In the genomic region with DNA sequence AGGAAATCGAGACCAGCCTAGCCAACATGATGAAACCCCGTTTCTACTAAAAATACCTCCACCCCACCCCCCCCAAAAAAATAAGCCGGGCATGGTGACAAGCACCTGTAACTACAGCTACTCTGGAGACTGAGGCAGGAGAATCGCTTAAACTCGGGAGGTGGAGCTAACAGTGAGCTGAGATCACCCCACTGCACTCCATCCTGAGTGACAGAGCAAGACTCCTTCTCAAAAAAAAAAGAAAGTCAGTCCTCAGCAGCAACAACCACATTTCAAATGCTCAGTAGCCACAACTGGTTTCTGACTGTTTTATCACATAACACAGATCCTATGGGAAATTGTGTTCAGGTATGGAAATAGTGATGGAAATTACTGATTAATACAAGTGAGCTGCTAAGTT, we compare ENCODE assay signal across 10 cellular contexts.
DNase-seq lines count a peak whose midpoint lies in the region; TF ChIP-seq lines count a peak whose summit lies in the region.
"Had no signal": no experiment of that assay in that cellular context is flagged by ENCODE, and none has a peak within 500 bp of the region (broad histone marks: within the 10 kb centered on the region; RNA-seq: fewer than 3 reads in every experiment).

No MANE protein-coding gene starts in this region.

- H3K36me3 ChIP-seq in Loucy (ENCODE audit: insufficient read depth, low read length) (no peaks in the 10 kb centered on the region), osteoblast (ENCODE audit: insufficient read depth, low read length) (no peaks in the 10 kb centered on the region)
- H3K36me3 ChIP-seq: brain microvascular endothelial cell had no signal

- no peak overlapping the region for H3K27ac ChIP-seq in osteoblast (ENCODE audit: low read depth, low read length)

- H3K9me3 ChIP-seq in Loucy (ENCODE audit: insufficient read depth, low read depth, low read length) (no peaks in the 10 kb centered on the region), osteoblast (ENCODE audit: low read depth, low read length) (peaks cover 3% of the 10 kb centered on the region)

- H3F3A ChIP-seq in Loucy (ENCODE audit: low read depth), result peaks cover 4% of the 10 kb centered on the region

- H2AFZ ChIP-seq in Loucy (ENCODE audit: low read length), result no peak overlapping the region
- peak overlapping the region; percentile 7 for H2AFZ ChIP-seq in osteoblast (ENCODE audit: low read length)

- H3K4me1 ChIP-seq in Loucy (ENCODE audit: insufficient read depth, low read length, poor library complexity, severe bottlenecking) (peaks cover 64% of the 10 kb centered on the region), osteoblast (ENCODE audit: insufficient read depth, low read length) (peaks cover under 1% of the 10 kb centered on the region)

- H3K4me3 ChIP-seq in Loucy (ENCODE audit: low read length, poor library complexity, severe bottlenecking) (peak overlapping the region; percentile 77), osteoblast (ENCODE audit: insufficient read depth, low read length) (no peak overlapping the region)

- H4K20me1 ChIP-seq in Loucy (ENCODE audit: insufficient read depth, low read length, poor library complexity, severe bottlenecking) (no peaks in the 10 kb centered on the region), osteoblast (ENCODE audit: insufficient read depth, low read length) (no peaks in the 10 kb centered on the region)

- TF ChIP-seq CTCF in Loucy (conservative IDR thresholded peaks at IDR 0.05; ENCODE audit: low read length) (no peak), osteoblast (IDR thresholded peaks at IDR 0.05; ENCODE audit: extremely low read depth, low read depth, low read length) (no peak)

- H3K4me2 ChIP-seq in Loucy (ENCODE audit: low read depth, low read length, poor library complexity, severe bottlenecking), result peak overlapping the region; percentile 85
- no peak overlapping the region for H3K4me2 ChIP-seq in osteoblast (ENCODE audit: insufficient read depth, low read length)

- H3K79me2 ChIP-seq in Loucy (ENCODE audit: insufficient read depth, low read length), result peaks cover 17% of the 10 kb centered on the region
- peaks cover 2% of the 10 kb centered on the region for H3K79me2 ChIP-seq in osteoblast (ENCODE audit: insufficient read depth, low read length)

- peak overlapping the region; percentile 98 for H3K9ac ChIP-seq in Loucy (ENCODE audit: low read depth, low read length, poor library complexity, severe bottlenecking)

- DNase-seq in NCI-H510A treated with DMSO at 0.1 percent for 48 hours (lab: John Stamatoyannopoulos, UW) (peak; percentile 41), NCI-H510A (lab: John Stamatoyannopoulos, UW) (no peak), amniotic epithelial cell (ENCODE audit: low read depth) (peak; percentile 23), osteoblast (ENCODE audit: insufficient read length, low spot score, missing footprints) (no peak), putamen (ENCODE audit: low spot score) (no peak), NCI-H526 treated with DMSO at 0.1 percent for 48 hours (lab: John Stamatoyannopoulos, UW) (no peak), globus pallidus (ENCODE audit: low spot score) (no peak)
- DNase-seq: activated CD4-positive, CD25-positive, alpha-beta regulatory T cell treated with anti-CD3 and anti-CD28 coated beads, Interleukin-2, amount 50 U/mL, for 72 hours; brain microvascular endothelial cell had no signal

- H3K9me2 ChIP-seq in Loucy (replicated peaks; ENCODE audit: low read depth, low read length), result no peaks in the 10 kb centered on the region

- H3K27me3 ChIP-seq in Loucy (ENCODE audit: insufficient read depth, low read length, poor library complexity, severe bottlenecking) (no peaks in the 10 kb centered on the region), osteoblast (ENCODE audit: insufficient read depth, low read length) (no peaks in the 10 kb centered on the region)
- H3K27me3 ChIP-seq: brain microvascular endothelial cell had no signal

Comparison
In these comparisons a context has a peak if more than half of its experiments do, and no peak if none do; other contexts are left out.
1. DNase-seq: peak in NCI-H510A treated with DMSO at 0.1 percent for 48 hours (single experiment) and amniotic epithelial cell (single experiment); none in NCI-H510A (single experiment), osteoblast (single experiment), putamen (single experiment), NCI-H526 treated with DMSO at 0.1 percent for 48 hours (single experiment) and globus pallidus (single experiment).